8 cellular contexts compared by ENCODE assay signal in the genomic region with DNA sequence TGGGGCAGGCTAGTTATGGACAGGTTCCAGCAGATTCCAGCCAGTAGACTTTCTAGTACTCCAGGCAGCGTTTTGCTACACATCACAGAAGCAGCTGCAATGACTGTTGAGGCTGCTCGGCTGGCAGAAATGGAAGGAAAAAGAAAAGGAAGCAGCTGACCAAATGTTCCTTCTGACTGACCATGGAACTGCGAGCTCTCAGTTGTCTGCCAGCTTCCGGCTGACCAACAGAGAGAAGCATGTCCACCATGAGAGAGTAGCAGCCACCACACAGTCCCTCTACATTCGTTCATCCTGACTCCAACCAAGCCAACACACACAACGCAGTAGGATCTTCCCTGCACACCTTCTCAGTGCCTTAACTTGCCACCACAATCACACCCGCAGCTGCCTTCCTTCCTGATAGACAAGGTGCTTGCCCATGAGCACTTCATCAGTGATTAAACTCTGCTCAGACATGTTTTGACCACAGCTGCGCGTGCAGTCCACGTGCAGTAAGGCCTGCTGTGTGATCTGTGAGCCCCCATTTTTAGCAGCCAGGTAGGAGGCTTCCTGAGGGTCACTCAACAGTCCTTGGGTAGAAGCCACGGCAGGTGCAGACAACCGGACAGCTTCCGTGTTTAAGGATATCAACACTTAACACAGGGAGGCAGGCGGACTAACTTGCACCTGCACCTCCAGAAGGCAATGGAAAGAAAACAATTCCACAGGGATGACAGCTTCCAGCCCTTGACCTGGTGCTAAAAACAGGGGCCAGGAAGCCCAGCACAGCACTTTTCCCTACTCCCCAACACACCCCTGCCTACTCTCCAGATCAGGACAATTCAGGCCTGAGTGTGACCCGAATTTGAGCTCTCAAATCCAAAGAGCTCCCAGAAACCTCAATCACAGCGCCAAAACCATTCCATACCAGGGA. TPM values are rescaled to one million over a fixed set of nuclear protein-coding genes. Genes with fewer than 3 reads are reported as not detected.
A peak's percentile ranks its signal among the peaks of the same experiment; 100 is the strongest.
DNase-seq lines count a peak whose midpoint lies in the region; ATAC-seq, FAIRE-seq and TF ChIP-seq lines count a peak whose summit lies in the region.

No MANE protein-coding gene starts in this region.

- H4K8ac ChIP-seq in H9 (replicated peaks; ENCODE audit: insufficient read length, low read depth, low read length) = no peak overlapping the region

- POLR2A ChIA-PET in CD8-positive, alpha-beta memory T cell (lab: Charles Lee) = interaction anchor here (0.6 to 1.7 kb wide), 4 partner anchors 9 to 410 kb away, joined by 3 to 10 read pairs (median 4); a partner anchor contains a TSS
- POLR2A ChIA-PET in PC-9 (lab: Charles Lee; ENCODE audit: unreplicated experiment) = interaction anchor here (0.6 kb wide), 1 partner anchor 57 kb away, joined by 4 read pairs; no protein-coding TSS in a partner anchor

- peak overlapping the region; percentile 84 to 96 (median 92) for H3K4me3 Mint-ChIP-seq in CD8-positive, alpha-beta memory T cell
- peak overlapping the region; percentile 88 to 89 for H3K4me3 Mint-ChIP-seq in H9
- peak overlapping the region; percentile 95 for H3K4me3 Mint-ChIP-seq in astrocyte (ENCODE audit: unreplicated experiment)

- H3K4me1 Mint-ChIP-seq in CD8-positive, alpha-beta memory T cell = peaks cover 46 to 69% (median 68%) of the 10 kb centered on the region in 3 donors
- H3K4me1 Mint-ChIP-seq in H9 = peaks cover 33 to 35% of the 10 kb centered on the region in 2 experiments
- H3K4me1 Mint-ChIP-seq in astrocyte (ENCODE audit: low read depth, unreplicated experiment) = peaks cover 42% of the 10 kb centered on the region

- no peaks in the 10 kb centered on the region for H4K20me1 ChIP-seq in H9 (ENCODE audit: control insufficient read depth, insufficient read depth, insufficient read length)
- H4K20me1 ChIP-seq in PC-9 (ENCODE audit: insufficient read depth) = no peaks in the 10 kb centered on the region
- peaks cover 4% of the 10 kb centered on the region for H4K20me1 ChIP-seq in astrocyte (ENCODE audit: insufficient read depth, low read length)

- no peaks in the 10 kb centered on the region for H3K79me1 ChIP-seq in H9 (ENCODE audit: insufficient read depth, low read depth, low read length, poor library complexity, severe bottlenecking)

- H3K23me2 ChIP-seq in H9 (ENCODE audit: insufficient read length, low read depth, low read length, poor library complexity, severe bottlenecking) = peaks cover 12% of the 10 kb centered on the region

- H4K91ac ChIP-seq in H9 (ENCODE audit: insufficient read length, low read depth, low read length) = no peak overlapping the region

- no peak overlapping the region for H3K4ac ChIP-seq in H9 (ENCODE audit: low read depth, low read length)

- no peak overlapping the region for H3K9ac ChIP-seq in H9 (ENCODE audit: extremely low read depth, insufficient read length, low read length)
- peak overlapping the region; percentile 76 for H3K9ac ChIP-seq in astrocyte (ENCODE audit: low read length)

- H3K18ac ChIP-seq in H9 (ENCODE audit: insufficient read length, low read depth, low read length) = no peak overlapping the region

- no peak overlapping the region for H2BK12ac ChIP-seq in H9 (ENCODE audit: insufficient read length, low read depth, low read length)

- CTCF ChIA-PET in CD8-positive, alpha-beta memory T cell (lab: Charles Lee) = interaction anchor here (1.4 to 1.5 kb wide), 2 partner anchors 18 to 70 kb away, joined by 3 to 4 read pairs; a partner anchor contains a TSS
- CTCF ChIA-PET in PC-9 (lab: Charles Lee) = interaction anchor here (0.5 kb wide), 1 partner anchor 64 kb away, joined by 5 read pairs; no protein-coding TSS in a partner anchor

- ATAC-seq in HG03095 (IDR thresholded peaks at IDR 0.05; ENCODE audit: unreplicated experiment) (no peak), GM21723 (IDR thresholded peaks at IDR 0.05; ENCODE audit: unreplicated experiment) (no peak)

- no peak overlapping the region for H2BK5ac ChIP-seq in H9 (ENCODE audit: insufficient read length, low read length)

- peaks cover 29% of the 10 kb centered on the region for H3K4me1 ChIP-seq in CD8-positive, alpha-beta memory T cell (ENCODE audit: insufficient read depth, low read length)
- H3K4me1 ChIP-seq in H9 (ENCODE audit: insufficient read depth, low read length) (peaks cover 10% of the 10 kb centered on the region; the same call in 1 of the 2 replicates), PC-9 (replicated peaks; ENCODE audit: insufficient read depth) (peaks cover 33% of the 10 kb centered on the region), astrocyte (ENCODE audit: insufficient read depth, low read length) (peaks cover 29% of the 10 kb centered on the region)

- no peak overlapping the region for H2BK20ac ChIP-seq in H9 (ENCODE audit: low read depth, low read length, poor library complexity, severe bottlenecking)

- H3K4me3 ChIP-seq in CD8-positive, alpha-beta memory T cell (ENCODE audit: low read length) = peak overlapping the region; percentile 87
- H3K4me3 ChIP-seq in PC-9 = peak overlapping the region; percentile 92
- peak overlapping the region; percentile 70 for H3K4me3 ChIP-seq in astrocyte (ENCODE audit: insufficient read depth, low read depth, low read length)

- H3K9me3 Mint-ChIP-seq in CD8-positive, alpha-beta memory T cell = no peaks in the 10 kb centered on the region
- H3K9me3 Mint-ChIP-seq in H9 = no peaks in the 10 kb centered on the region
- H3K9me3 Mint-ChIP-seq in astrocyte (ENCODE audit: unreplicated experiment) = no peaks in the 10 kb centered on the region

- no peak overlapping the region for H2AK5ac ChIP-seq in H9 (ENCODE audit: insufficient read length, low read length)

- no peaks in the 10 kb centered on the region for H3K9me2 ChIP-seq in PC-9 (ENCODE audit: insufficient read depth)

- FAIRE-seq in astrocyte (lab: Jason Lieb, UNC) = no peak

- no peak overlapping the region for H2BK120ac ChIP-seq in H9 (ENCODE audit: low read depth, low read length, poor library complexity, severe bottlenecking)

- H2AFZ ChIP-seq in H9 (ENCODE audit: low read length) = no peak overlapping the region
- peak overlapping the region; percentile 85 for H2AFZ ChIP-seq in PC-9
- H2AFZ ChIP-seq in astrocyte (ENCODE audit: low read depth, low read length) = peak overlapping the region; percentile 74

- peak in 4 of 5 donors; percentile 8 to 59 (median 28) for DNase-seq in CD8-positive, alpha-beta memory T cell
- DNase-seq in H9 (no peak), PC-9 (peak in 1 of 2 experiments; percentile 24), astrocyte (ENCODE audit: low read depth) (no peak), hippocampal formation (lab: John Stamatoyannopoulos, UW) (peak; percentile 12 to 26), retina (peak; percentile 50)

- peak overlapping the region; percentile 49 for H3K27ac ChIP-seq in CD8-positive, alpha-beta memory T cell (ENCODE audit: low read depth, low read length)
- no peak overlapping the region for H3K27ac ChIP-seq in H9 (ENCODE audit: insufficient read length, low read depth, low read length)
- no peak overlapping the region for H3K27ac ChIP-seq in PC-9
- no peak overlapping the region for H3K27ac ChIP-seq in astrocyte (ENCODE audit: low read depth, low read length)

- intact Hi-C loops in PC-9 (cut with micrococcal nuclease; ENCODE audit: unreplicated experiment) = no loop called here

- TF ChIP-seq CTCF in H9 (conservative IDR thresholded peaks at IDR 0.05) (no peak), PC-9 (conservative IDR thresholded peaks at IDR 0.05) (no peak), astrocyte (IDR thresholded peaks at IDR 0.05; ENCODE audit: insufficient read depth, low read depth, low read length) (no peak)

- H2BK15ac ChIP-seq in H9 (ENCODE audit: low read depth, low read length) = no peak overlapping the region

- H3K9me3 ChIP-seq in CD8-positive, alpha-beta memory T cell (ENCODE audit: low read length) = no peaks in the 10 kb centered on the region
- no peaks in the 10 kb centered on the region for H3K9me3 ChIP-seq in H9 (ENCODE audit: control insufficient read depth, low read depth, low read length)
- no peaks in the 10 kb centered on the region for H3K9me3 ChIP-seq in PC-9 (ENCODE audit: insufficient read depth, low read depth)
- no peaks in the 10 kb centered on the region for H3K9me3 ChIP-seq in astrocyte (ENCODE audit: insufficient read depth, low read depth, low read length)

- WGBS in H9 (ENCODE audit: extremely low coverage, insufficient read length, low lambda C conversion rate) = no CpG with 5 or more reads among the region's 16 CpGs

- peaks cover 0 to 24% (median 2%) of the 10 kb centered on the region in 3 donors for H3K36me3 Mint-ChIP-seq in CD8-positive, alpha-beta memory T cell
- H3K36me3 Mint-ChIP-seq in H9 (ENCODE audit: insufficient read depth in 1 of 3, low read depth in 3 of 3) (no peaks in the 10 kb centered on the region; a peak in 2 of 7 replicates), astrocyte (ENCODE audit: low read depth, unreplicated experiment) (no peaks in the 10 kb centered on the region)

- H3K14ac ChIP-seq in H9 (ENCODE audit: insufficient read depth, low read length) = no peak overlapping the region

- no peaks in the 10 kb centered on the region for H3K27me3 Mint-ChIP-seq in CD8-positive, alpha-beta memory T cell
- peaks cover 3% of the 10 kb centered on the region; the same call in 1 of the 2 replicates for H3K27me3 Mint-ChIP-seq in H9 (ENCODE audit: low read depth)
- H3K27me3 Mint-ChIP-seq in astrocyte (ENCODE audit: low read depth, unreplicated experiment) = no peaks in the 10 kb centered on the region

- H3K27ac Mint-ChIP-seq in CD8-positive, alpha-beta memory T cell = peak overlapping the region; percentile 88 to 100 (median 96)
- H3K27ac Mint-ChIP-seq in H9 = peak overlapping the region; percentile 10 to 90 (median 24); a peak in 4 of 7 replicates
- peak overlapping the region; percentile 90 for H3K27ac Mint-ChIP-seq in astrocyte (ENCODE audit: unreplicated experiment)

- no peak overlapping the region for H4K5ac ChIP-seq in H9 (ENCODE audit: insufficient read length, low read depth, low read length)

- H3K23ac ChIP-seq in H9 (ENCODE audit: insufficient read length, low read depth, low read length) = no peak overlapping the region

- H3K79me2 ChIP-seq in H9 (ENCODE audit: insufficient read depth, low read length) (peaks cover 7% of the 10 kb centered on the region; the same call in 1 of the 2 replicates), PC-9 (ENCODE audit: low read depth) (peaks cover 53% of the 10 kb centered on the region), astrocyte (ENCODE audit: insufficient read depth, low read length) (peaks cover 42% of the 10 kb centered on the region)

- H3K4me2 ChIP-seq in H9 (ENCODE audit: insufficient read depth, insufficient read length, low read length) (peak overlapping the region; percentile 52), PC-9 (peak overlapping the region; percentile 99), astrocyte (ENCODE audit: low read length) (peak overlapping the region; percentile 99)

- H3K36me3 ChIP-seq in CD8-positive, alpha-beta memory T cell (ENCODE audit: insufficient read depth, low read length) = no peaks in the 10 kb centered on the region
- H3K36me3 ChIP-seq in PC-9 (ENCODE audit: low read depth) = no peaks in the 10 kb centered on the region
- no peaks in the 10 kb centered on the region for H3K36me3 ChIP-seq in astrocyte (ENCODE audit: insufficient read depth, low read length)

- H3T11ph ChIP-seq in H9 (ENCODE audit: low read length) = no peak overlapping the region

- TSS peak; percentile 21 for BruUV-seq in PC-9 (replicated peaks; lab: Mats Ljungman, UMichigan)

- no peak overlapping the region for H3K56ac ChIP-seq in H9 (ENCODE audit: insufficient read length, low read depth, low read length)

- no peaks in the 10 kb centered on the region; the same call in 1 of the 2 replicates for H3F3A ChIP-seq in PC-9 (ENCODE audit: insufficient read depth, low read depth)

- H3K27me3 ChIP-seq in CD8-positive, alpha-beta memory T cell (ENCODE audit: insufficient read depth, low read length, poor library complexity, severe bottlenecking) = no peaks in the 10 kb centered on the region
- H3K27me3 ChIP-seq in H9 (ENCODE audit: insufficient read depth, low read length) (no peaks in the 10 kb centered on the region), PC-9 (ENCODE audit: insufficient read depth, low read depth) (no peaks in the 10 kb centered on the region), astrocyte (ENCODE audit: insufficient read depth, low read length) (no peaks in the 10 kb centered on the region)

RNA-seq across cellular contexts. Expression of a gene that starts 1.0 kb away (rescaled TPM):
- 10 to 100 TPM; 30.8 to 32.1 TPM for total RNA-seq in CD8-positive, alpha-beta memory T cell
- 30.8 TPM for polyA plus RNA-seq in CD8-positive, alpha-beta memory T cell
- total RNA-seq in H9 (2021) (22.8 and 23.6 TPM in 2 replicates), PC-9 (2021) (11.4 and 16.7 TPM in 2 replicates), astrocyte (25.1 and 26.1 TPM in 2 replicates)

RNA-seq across cellular contexts. Expression of a gene that starts 8.8 kb away (rescaled TPM):
- 10 to 100 TPM; 19.4 to 20.0 TPM for total RNA-seq in CD8-positive, alpha-beta memory T cell
- 8.4 TPM for polyA plus RNA-seq in CD8-positive, alpha-beta memory T cell
- total RNA-seq in H9 (2021) (17.1 and 18.8 TPM in 2 replicates), PC-9 (2021) (16.2 and 19.8 TPM in 2 replicates), astrocyte (21.6 and 22.6 TPM in 2 replicates)

Comparison
In these comparisons a context has a peak if more than half of its experiments do, and no peak if none do; other contexts are left out.
1. DNase-seq: peak in CD8-positive, alpha-beta memory T cell (4 of 5), hippocampal formation (2 of 2) and retina (single experiment); none in H9 (single experiment) and astrocyte (single experiment).
2. H3K27ac Mint-ChIP-seq: peak in every context shown above with its lines; median percentile 96 in CD8-positive, alpha-beta memory T cell; 90 in astrocyte; 24 in H9.
3. Peak in every context shown above with its lines, with median percentiles within 50 percentile points of each other: H3K4me3 ChIP-seq, H3K4me3 Mint-ChIP-seq and H3K4me2 ChIP-seq.